In genomic region chr19:54214217-54214616, GRCh38 we compare ENCODE assay signal across 11 cellular contexts. TPM values are rescaled to one million over a fixed set of nuclear protein-coding genes. Genes with fewer than 3 reads are reported as not detected.
DNase-seq lines count a peak whose midpoint lies in the region; ATAC-seq, FAIRE-seq and TF ChIP-seq lines count a peak whose summit lies in the region.
"Not testable (repeated sequence)": the region's sequence is repeated elsewhere in the genome, so short reads cannot be mapped to it uniquely, and the experiment has no call there.
"Had no signal": no experiment of that assay in that cellular context is flagged by ENCODE, and none has a peak within 500 bp of the region (broad histone marks: within the 10 kb centered on the region; RNA-seq: fewer than 3 reads in every experiment).

No MANE protein-coding gene starts in this region.

- not testable (repeated sequence) for H3K27ac ChIP-seq in HepG2 (ENCODE audit: extremely low read length, insufficient read depth, low read length)
- H3K27ac ChIP-seq in neutrophil, result peak overlapping the region; percentile 31

- not testable (repeated sequence) for H3K9me3 Mint-ChIP-seq in CD14-positive monocyte; activated naive CD4-positive, alpha-beta T cell treated with anti-CD3 and anti-CD28 coated beads for 36 hours; endothelial cell (ENCODE audit: unreplicated experiment)

- not testable (repeated sequence) for FAIRE-seq in HepG2 (lab: Jason Lieb, UNC)

- CTCF ChIA-PET in activated naive CD4-positive, alpha-beta T cell treated with anti-CD3 and anti-CD28 coated beads for 36 hours (lab: Charles Lee); HepG2 (lab: Yijun Ruan, JAX; ENCODE audit: low intra/inter-chr PET ratio, low total read pairs): not testable (repeated sequence)

- not testable (repeated sequence) for H3K27me3 Mint-ChIP-seq in CD14-positive monocyte (ENCODE audit: low read depth in 3 of 3); activated naive CD4-positive, alpha-beta T cell treated with anti-CD3 and anti-CD28 coated beads for 36 hours (ENCODE audit: low read depth)
- peaks cover 12% of the 10 kb centered on the region for H3K27me3 Mint-ChIP-seq in endothelial cell (ENCODE audit: unreplicated experiment)

- peak overlapping the region in 5 of 7 donors; percentile 30 to 73 (median 61) for H3K27ac Mint-ChIP-seq in CD14-positive monocyte
- H3K27ac Mint-ChIP-seq in activated naive CD4-positive, alpha-beta T cell treated with anti-CD3 and anti-CD28 coated beads for 36 hours, result peak overlapping the region; percentile 46
- H3K27ac Mint-ChIP-seq in endothelial cell (ENCODE audit: unreplicated experiment), result not testable (repeated sequence)

- H3K27me3 ChIP-seq in HepG2 (ENCODE audit: control insufficient read depth in 1 of 2, insufficient read depth in 2 of 2, low read length in 2 of 2); neutrophil: not testable (repeated sequence)

- BruUV-seq in HepG2 (replicated peaks; lab: Mats Ljungman, UMichigan), result not testable (repeated sequence)

- peaks cover 73% of the 10 kb centered on the region for H3K4me1 Mint-ChIP-seq in CD14-positive monocyte
- H3K4me1 Mint-ChIP-seq in activated naive CD4-positive, alpha-beta T cell treated with anti-CD3 and anti-CD28 coated beads for 36 hours (ENCODE audit: low read depth), result peaks cover 23% of the 10 kb centered on the region
- not testable (repeated sequence) for H3K4me1 Mint-ChIP-seq in endothelial cell (ENCODE audit: unreplicated experiment)

- not testable (repeated sequence) for H3K9ac ChIP-seq in HepG2 (ENCODE audit: insufficient read depth, low read depth, low read length)

- not testable (repeated sequence) for H3K36me3 ChIP-seq in HepG2 (replicated peaks in 1 of 2; ENCODE audit: control insufficient read depth in 1 of 2, insufficient read depth in 2 of 2, low read length in 2 of 2)
- peaks cover 42% of the 10 kb centered on the region for H3K36me3 ChIP-seq in neutrophil

- not testable (repeated sequence) for H3K4me3 ChIP-seq in HepG2 (replicated peaks in 1 of 3; ENCODE audit: insufficient read depth in 1 of 3, low read depth in 2 of 3, low read length in 3 of 3); neutrophil (ENCODE audit: low read depth in 1 of 2, low read length in 1 of 2)

- not testable (repeated sequence) for H3K79me2 ChIP-seq in HepG2 (ENCODE audit: insufficient read depth, low read length)

- not testable (repeated sequence) for H3K9me3 ChIP-seq in HepG2 (ENCODE audit: low read length); neutrophil

- not testable (repeated sequence) for H2AFZ ChIP-seq in HepG2 (ENCODE audit: low read length)

- not testable (repeated sequence) for ATAC-seq in HepG2

- not testable (repeated sequence) for TF ChIP-seq RAD21 in HepG2 (CRISPR knock-in tag; IDR thresholded peaks at IDR 0.05)

- peaks cover 47% of the 10 kb centered on the region for H3K4me1 ChIP-seq in HepG2 (ENCODE audit: insufficient read depth, low read length)
- peaks cover 67 to 85% of the 10 kb centered on the region in 2 experiments for H3K4me1 ChIP-seq in neutrophil (ENCODE audit: control insufficient read depth in 1 of 2, insufficient read depth in 1 of 2, low read depth in 1 of 2, low read length in 1 of 2)

- H3K36me3 Mint-ChIP-seq in CD14-positive monocyte, result peaks cover 53 to 64% of the 10 kb centered on the region in 2 donors
- peaks cover 33% of the 10 kb centered on the region for H3K36me3 Mint-ChIP-seq in activated naive CD4-positive, alpha-beta T cell treated with anti-CD3 and anti-CD28 coated beads for 36 hours (ENCODE audit: low read depth)
- H3K36me3 Mint-ChIP-seq in endothelial cell (ENCODE audit: low read depth, unreplicated experiment), result peaks cover 28% of the 10 kb centered on the region

- TF ChIP-seq EP300 in HepG2 (IDR thresholded peaks at IDR 0.05; ENCODE audit: low read depth in 2 of 2, low read length in 2 of 2); HepG2 (CRISPR knock-in tag; IDR thresholded peaks at IDR 0.05; ENCODE audit: borderline replicate concordance): not testable (repeated sequence)

- TF ChIP-seq POLR2A in HepG2 (IDR thresholded peaks at IDR 0.05; ENCODE audit: insufficient read depth in 1 of 2, low read depth in 2 of 2, low read length in 2 of 2), result not testable (repeated sequence)

- not testable (repeated sequence) for H3K4me2 ChIP-seq in HepG2 (ENCODE audit: low read depth, low read length)

- DNase-seq in CD14-positive monocyte (ENCODE audit: low spot score); activated naive CD4-positive, alpha-beta T cell treated with anti-CD3 and anti-CD28 coated beads for 36 hours; endothelial cell (ENCODE audit: low spot score); HepG2 (ENCODE audit: low spot score): not testable (repeated sequence)

- not testable (repeated sequence) for H3K4me3 Mint-ChIP-seq in CD14-positive monocyte; activated naive CD4-positive, alpha-beta T cell treated with anti-CD3 and anti-CD28 coated beads for 36 hours
- H3K4me3 Mint-ChIP-seq in endothelial cell (ENCODE audit: unreplicated experiment), result peak overlapping the region; percentile 71

- in situ Hi-C loops in HepG2 (cut with HindIII; ENCODE audit: extremely low pct_ligation_motif_present, low pct_unique_long_range_greater_than_20kb), result not testable (repeated sequence)

- H4K20me1 ChIP-seq in HepG2 (ENCODE audit: insufficient read depth, low read length), result not testable (repeated sequence)

- WGBS in HepG2 (ENCODE audit: low lambda C conversion rate), result 2% methylated on average over 4 of the region's 5 CpGs

- intact Hi-C loops in CD14-positive monocyte (cut with micrococcal nuclease), result loop anchor here in 1 of 2 donors (5.0 kb wide), 1 partner anchor 33 kb away; no protein-coding TSS in a partner anchor
- intact Hi-C loops in activated naive CD4-positive, alpha-beta T cell treated with anti-CD3 and anti-CD28 coated beads for 36 hours (cut with micrococcal nuclease); HepG2 (cut with micrococcal nuclease; ENCODE audit: unreplicated experiment): not testable (repeated sequence)

- TF ChIP-seq CTCF in CD14-positive monocyte (IDR thresholded peaks at IDR 0.05); endothelial cell (IDR thresholded peaks at IDR 0.05; ENCODE audit: unreplicated experiment); HepG2 (CRISPR knock-in tag; IDR thresholded peaks at IDR 0.05); neutrophil (IDR thresholded peaks at IDR 0.05): not testable (repeated sequence)

- POLR2A ChIA-PET in HepG2 (lab: Yijun Ruan, JAX), result not testable (repeated sequence)

RNA-seq across cellular contexts. Expression of gene LILRB3, which starts 8.6 kb away (rescaled TPM):
- polyA plus RNA-seq in CD14-positive monocyte (100 to 1,000 TPM in 1 of 2 donors, 10 to 100 TPM in 1; 62.9 to 104 TPM), HepG2 (2011; rRNA removed) (0.10 and 0.22 TPM in 2 replicates)
- not detected for total RNA-seq in activated naive CD4-positive, alpha-beta T cell treated with anti-CD3 and anti-CD28 coated beads for 36 hours
- total RNA-seq in endothelial cell (ENCODE audit: unreplicated experiment) (not detected), HepG2 (2016; rRNA removed; fragmentation: Illumina TruSeq; extraction: Trizol) (not detected in 2 replicates)
- total RNA-seq in HepG2 (2016; cell fraction: cytosol; rRNA removed; fragmentation: Illumina TruSeq; extraction: Trizol; ENCODE audit: low read depth), result not detected in 2 replicates
- total RNA-seq in HepG2 (2016; cell fraction: insoluble cytoplasmic fraction; rRNA removed; fragmentation: Illumina TruSeq; extraction: Trizol), result not detected in 2 replicates
- total RNA-seq in HepG2 (2016; cell fraction: membrane; rRNA removed; fragmentation: Illumina TruSeq; extraction: Trizol), result not detected in 2 replicates
- total RNA-seq in HepG2 (2016; cell fraction: nucleus; rRNA removed; fragmentation: Illumina TruSeq; extraction: Trizol), result not detected in 2 replicates
- 0.09 and 0.30 TPM in 2 replicates for polyA plus RNA-seq in HepG2 (2011; cell fraction: cytosol; rRNA removed)
- 0.24 TPM in 1 of 2 replicates, not detected in the other for polyA plus RNA-seq in HepG2 (2011; cell fraction: nucleus; rRNA removed)
- polyA plus RNA-seq in HepG2 (2012), result 0.16 and 0.24 TPM in 2 replicates
- polyA plus RNA-seq in HepG2 (2016; cell fraction: cytosol; fragmentation: Illumina TruSeq; extraction: Trizol; ENCODE audit: low read depth), result not detected in 2 replicates
- polyA plus RNA-seq in HepG2 (2016; cell fraction: insoluble cytoplasmic fraction; fragmentation: Illumina TruSeq; extraction: Trizol; ENCODE audit: low read depth), result not detected in 2 replicates
- polyA plus RNA-seq in HepG2 (2016; cell fraction: membrane; fragmentation: Illumina TruSeq; extraction: Trizol; ENCODE audit: low read depth), result not detected in 2 replicates
- not detected in 2 replicates for polyA plus RNA-seq in HepG2 (2016; cell fraction: nucleus; fragmentation: Illumina TruSeq; extraction: Trizol; ENCODE audit: insufficient read depth, low read depth)
- polyA minus RNA-seq in HepG2 (2011; rRNA and poly(A)+ RNA removed; ENCODE audit: low replicate concordance), result not detected in 2 replicates
- polyA minus RNA-seq in HepG2 (2011; cell fraction: cytosol; rRNA and poly(A)+ RNA removed), result not detected in 2 replicates
- not detected in 2 replicates for polyA minus RNA-seq in HepG2 (2011; cell fraction: nucleus; rRNA and poly(A)+ RNA removed)
- total RNA-seq: A172, Calu3 had no signal
- polyA plus RNA-seq: A549, BJ had no signal

RNA-seq across cellular contexts. Expression of gene RPS9, which starts 13.6 kb away (rescaled TPM):
- polyA plus RNA-seq in CD14-positive monocyte (100 to 1,000 TPM; 756 to 983 TPM), HepG2 (2011; rRNA removed) (2,903 and 3,161 TPM in 2 replicates)
- 1,000 to 10,000 TPM; 1,883 to 1,912 TPM for total RNA-seq in activated naive CD4-positive, alpha-beta T cell treated with anti-CD3 and anti-CD28 coated beads for 36 hours
- total RNA-seq in endothelial cell (ENCODE audit: unreplicated experiment) (1,195 TPM), HepG2 (2016; rRNA removed; fragmentation: Illumina TruSeq; extraction: Trizol) (1,411 and 1,450 TPM in 2 replicates)
- 1,847 and 2,095 TPM in 2 replicates for total RNA-seq in HepG2 (2016; cell fraction: cytosol; rRNA removed; fragmentation: Illumina TruSeq; extraction: Trizol; ENCODE audit: low read depth)
- 1,493 and 1,495 TPM in 2 replicates for total RNA-seq in HepG2 (2016; cell fraction: insoluble cytoplasmic fraction; rRNA removed; fragmentation: Illumina TruSeq; extraction: Trizol)
- total RNA-seq in HepG2 (2016; cell fraction: membrane; rRNA removed; fragmentation: Illumina TruSeq; extraction: Trizol), result 2,859 and 2,975 TPM in 2 replicates
- total RNA-seq in HepG2 (2016; cell fraction: nucleus; rRNA removed; fragmentation: Illumina TruSeq; extraction: Trizol), result 574 and 605 TPM in 2 replicates
- 3,446 and 4,669 TPM in 2 replicates for polyA plus RNA-seq in HepG2 (2011; cell fraction: cytosol; rRNA removed)
- polyA plus RNA-seq in HepG2 (2011; cell fraction: nucleus; rRNA removed), result 1,154 and 1,198 TPM in 2 replicates
- 2,294 and 3,529 TPM in 2 replicates for polyA plus RNA-seq in HepG2 (2012)
- polyA plus RNA-seq in HepG2 (2016; cell fraction: cytosol; fragmentation: Illumina TruSeq; extraction: Trizol; ENCODE audit: low read depth), result 2,882 and 3,077 TPM in 2 replicates
- 1,450 and 1,632 TPM in 2 replicates for polyA plus RNA-seq in HepG2 (2016; cell fraction: insoluble cytoplasmic fraction; fragmentation: Illumina TruSeq; extraction: Trizol; ENCODE audit: low read depth)
- 3,325 and 3,445 TPM in 2 replicates for polyA plus RNA-seq in HepG2 (2016; cell fraction: membrane; fragmentation: Illumina TruSeq; extraction: Trizol; ENCODE audit: low read depth)
- 1,079 and 1,215 TPM in 2 replicates for polyA plus RNA-seq in HepG2 (2016; cell fraction: nucleus; fragmentation: Illumina TruSeq; extraction: Trizol; ENCODE audit: insufficient read depth, low read depth)
- 647 and 719 TPM in 2 replicates for polyA minus RNA-seq in HepG2 (2011; rRNA and poly(A)+ RNA removed; ENCODE audit: low replicate concordance)
- polyA minus RNA-seq in HepG2 (2011; cell fraction: cytosol; rRNA and poly(A)+ RNA removed), result 352 and 390 TPM in 2 replicates
- polyA minus RNA-seq in HepG2 (2011; cell fraction: nucleus; rRNA and poly(A)+ RNA removed), result 215 and 249 TPM in 2 replicates

RNA-seq across cellular contexts. Expression of gene TSEN34, which starts 23.1 kb away (rescaled TPM):
- 100 to 1,000 TPM; 109 to 125 TPM for polyA plus RNA-seq in CD14-positive monocyte
- 1 to 10 TPM; 8.0 to 8.5 TPM for total RNA-seq in activated naive CD4-positive, alpha-beta T cell treated with anti-CD3 and anti-CD28 coated beads for 36 hours
- total RNA-seq in endothelial cell (ENCODE audit: unreplicated experiment), result 27.8 TPM
- 64.8 and 65.4 TPM in 2 replicates for total RNA-seq in HepG2 (2016; rRNA removed; fragmentation: Illumina TruSeq; extraction: Trizol)
- 15.4 and 16.0 TPM in 2 replicates for total RNA-seq in HepG2 (2016; cell fraction: cytosol; rRNA removed; fragmentation: Illumina TruSeq; extraction: Trizol; ENCODE audit: low read depth)
- 63.3 and 68.4 TPM in 2 replicates for total RNA-seq in HepG2 (2016; cell fraction: insoluble cytoplasmic fraction; rRNA removed; fragmentation: Illumina TruSeq; extraction: Trizol)
- 33.2 and 37.1 TPM in 2 replicates for total RNA-seq in HepG2 (2016; cell fraction: membrane; rRNA removed; fragmentation: Illumina TruSeq; extraction: Trizol)
- total RNA-seq in HepG2 (2016; cell fraction: nucleus; rRNA removed; fragmentation: Illumina TruSeq; extraction: Trizol), result 20.1 and 23.9 TPM in 2 replicates
- polyA plus RNA-seq in HepG2 (2011; rRNA removed), result 55.1 and 62.6 TPM in 2 replicates
- polyA plus RNA-seq in HepG2 (2011; cell fraction: cytosol; rRNA removed), result 64.8 and 96.9 TPM in 2 replicates
- 39.4 and 39.7 TPM in 2 replicates for polyA plus RNA-seq in HepG2 (2011; cell fraction: nucleus; rRNA removed)
- 36.9 and 37.0 TPM in 2 replicates for polyA plus RNA-seq in HepG2 (2012)
- 19.8 and 21.5 TPM in 2 replicates for polyA plus RNA-seq in HepG2 (2016; cell fraction: cytosol; fragmentation: Illumina TruSeq; extraction: Trizol; ENCODE audit: low read depth)
- polyA plus RNA-seq in HepG2 (2016; cell fraction: insoluble cytoplasmic fraction; fragmentation: Illumina TruSeq; extraction: Trizol; ENCODE audit: low read depth), result 66.3 and 66.4 TPM in 2 replicates
- 28.2 and 30.6 TPM in 2 replicates for polyA plus RNA-seq in HepG2 (2016; cell fraction: membrane; fragmentation: Illumina TruSeq; extraction: Trizol; ENCODE audit: low read depth)
- polyA plus RNA-seq in HepG2 (2016; cell fraction: nucleus; fragmentation: Illumina TruSeq; extraction: Trizol; ENCODE audit: insufficient read depth, low read depth), result 31.1 and 43.4 TPM in 2 replicates
- polyA minus RNA-seq in HepG2 (2011; rRNA and poly(A)+ RNA removed; ENCODE audit: low replicate concordance), result 43.3 and 70.9 TPM in 2 replicates
- polyA minus RNA-seq in HepG2 (2011; cell fraction: cytosol; rRNA and poly(A)+ RNA removed), result 29.5 and 30.6 TPM in 2 replicates
- 10.3 and 10.7 TPM in 2 replicates for polyA minus RNA-seq in HepG2 (2011; cell fraction: nucleus; rRNA and poly(A)+ RNA removed)

RNA-seq across cellular contexts. Expression of gene MBOAT7, which starts 24.8 kb away (rescaled TPM):
- polyA plus RNA-seq in CD14-positive monocyte (100 to 1,000 TPM in 1 of 2 donors, 10 to 100 TPM in 1; 84.0 to 115 TPM), HepG2 (2011; rRNA removed) (25.5 and 42.2 TPM in 2 replicates)
- total RNA-seq in activated naive CD4-positive, alpha-beta T cell treated with anti-CD3 and anti-CD28 coated beads for 36 hours, result 10 to 100 TPM; 33.7 to 36.1 TPM
- total RNA-seq in endothelial cell (ENCODE audit: unreplicated experiment) (203 TPM), HepG2 (2016; rRNA removed; fragmentation: Illumina TruSeq; extraction: Trizol) (9.0 and 22.2 TPM in 2 replicates)
- 6.0 and 7.0 TPM in 2 replicates for total RNA-seq in HepG2 (2016; cell fraction: cytosol; rRNA removed; fragmentation: Illumina TruSeq; extraction: Trizol; ENCODE audit: low read depth)
- 9.8 and 24.6 TPM in 2 replicates for total RNA-seq in HepG2 (2016; cell fraction: insoluble cytoplasmic fraction; rRNA removed; fragmentation: Illumina TruSeq; extraction: Trizol)
- total RNA-seq in HepG2 (2016; cell fraction: membrane; rRNA removed; fragmentation: Illumina TruSeq; extraction: Trizol), result 10.9 and 16.4 TPM in 2 replicates
- 22.1 and 22.7 TPM in 2 replicates for total RNA-seq in HepG2 (2016; cell fraction: nucleus; rRNA removed; fragmentation: Illumina TruSeq; extraction: Trizol)
- polyA plus RNA-seq in HepG2 (2011; cell fraction: cytosol; rRNA removed), result 14.0 and 19.6 TPM in 2 replicates
- polyA plus RNA-seq in HepG2 (2011; cell fraction: nucleus; rRNA removed), result 62.9 and 70.0 TPM in 2 replicates
- 26.2 and 43.9 TPM in 2 replicates for polyA plus RNA-seq in HepG2 (2012)
- polyA plus RNA-seq in HepG2 (2016; cell fraction: cytosol; fragmentation: Illumina TruSeq; extraction: Trizol; ENCODE audit: low read depth), result 5.9 and 6.3 TPM in 2 replicates
- polyA plus RNA-seq in HepG2 (2016; cell fraction: insoluble cytoplasmic fraction; fragmentation: Illumina TruSeq; extraction: Trizol; ENCODE audit: low read depth), result 14.0 and 15.8 TPM in 2 replicates
- polyA plus RNA-seq in HepG2 (2016; cell fraction: membrane; fragmentation: Illumina TruSeq; extraction: Trizol; ENCODE audit: low read depth), result 15.2 and 15.3 TPM in 2 replicates
- polyA plus RNA-seq in HepG2 (2016; cell fraction: nucleus; fragmentation: Illumina TruSeq; extraction: Trizol; ENCODE audit: insufficient read depth, low read depth), result 55.8 and 59.3 TPM in 2 replicates
- 43.8 and 78.6 TPM in 2 replicates for polyA minus RNA-seq in HepG2 (2011; rRNA and poly(A)+ RNA removed; ENCODE audit: low replicate concordance)
- polyA minus RNA-seq in HepG2 (2011; cell fraction: cytosol; rRNA and poly(A)+ RNA removed), result 25.2 and 27.9 TPM in 2 replicates
- 11.7 and 13.1 TPM in 2 replicates for polyA minus RNA-seq in HepG2 (2011; cell fraction: nucleus; rRNA and poly(A)+ RNA removed)

RNA-seq across cellular contexts. Expression of gene LILRA6, which starts 28.4 kb away (rescaled TPM):
- 100 to 1,000 TPM in 1 of 2 donors, 10 to 100 TPM in 1; 65.7 to 143 TPM for polyA plus RNA-seq in CD14-positive monocyte
- total RNA-seq in activated naive CD4-positive, alpha-beta T cell treated with anti-CD3 and anti-CD28 coated beads for 36 hours, result not detected
- not detected for total RNA-seq in endothelial cell (ENCODE audit: unreplicated experiment)
- total RNA-seq in HepG2 (2016; rRNA removed; fragmentation: Illumina TruSeq; extraction: Trizol), result not detected in 2 replicates
- total RNA-seq in HepG2 (2016; cell fraction: cytosol; rRNA removed; fragmentation: Illumina TruSeq; extraction: Trizol; ENCODE audit: low read depth), result not detected in 2 replicates
- not detected in 2 replicates for total RNA-seq in HepG2 (2016; cell fraction: insoluble cytoplasmic fraction; rRNA removed; fragmentation: Illumina TruSeq; extraction: Trizol)
- total RNA-seq in HepG2 (2016; cell fraction: membrane; rRNA removed; fragmentation: Illumina TruSeq; extraction: Trizol), result not detected in 2 replicates
- total RNA-seq in HepG2 (2016; cell fraction: nucleus; rRNA removed; fragmentation: Illumina TruSeq; extraction: Trizol), result not detected in 2 replicates
- polyA plus RNA-seq in HepG2 (2011; rRNA removed), result not detected in 2 replicates
- not detected in 2 replicates for polyA plus RNA-seq in HepG2 (2011; cell fraction: cytosol; rRNA removed)
- not detected in 2 replicates for polyA plus RNA-seq in HepG2 (2011; cell fraction: nucleus; rRNA removed)
- not detected in 2 replicates for polyA plus RNA-seq in HepG2 (2012)
- not detected in 2 replicates for polyA plus RNA-seq in HepG2 (2016; cell fraction: cytosol; fragmentation: Illumina TruSeq; extraction: Trizol; ENCODE audit: low read depth)
- polyA plus RNA-seq in HepG2 (2016; cell fraction: insoluble cytoplasmic fraction; fragmentation: Illumina TruSeq; extraction: Trizol; ENCODE audit: low read depth), result not detected in 2 replicates
- not detected in 2 replicates for polyA plus RNA-seq in HepG2 (2016; cell fraction: membrane; fragmentation: Illumina TruSeq; extraction: Trizol; ENCODE audit: low read depth)
- not detected in 2 replicates for polyA plus RNA-seq in HepG2 (2016; cell fraction: nucleus; fragmentation: Illumina TruSeq; extraction: Trizol; ENCODE audit: insufficient read depth, low read depth)
- not detected in 2 replicates for polyA minus RNA-seq in HepG2 (2011; rRNA and poly(A)+ RNA removed; ENCODE audit: low replicate concordance)
- polyA minus RNA-seq in HepG2 (2011; cell fraction: cytosol; rRNA and poly(A)+ RNA removed), result not detected in 2 replicates
- polyA minus RNA-seq in HepG2 (2011; cell fraction: nucleus; rRNA and poly(A)+ RNA removed), result not detected in 2 replicates
- total RNA-seq: A172; B cell; Calu3; CD4-positive, CD25-positive, alpha-beta regulatory T cell had no signal
- polyA plus RNA-seq: A549, BJ had no signal
